Comparison of ENCODE assay signal across 1 cellular context in the genomic region with DNA sequence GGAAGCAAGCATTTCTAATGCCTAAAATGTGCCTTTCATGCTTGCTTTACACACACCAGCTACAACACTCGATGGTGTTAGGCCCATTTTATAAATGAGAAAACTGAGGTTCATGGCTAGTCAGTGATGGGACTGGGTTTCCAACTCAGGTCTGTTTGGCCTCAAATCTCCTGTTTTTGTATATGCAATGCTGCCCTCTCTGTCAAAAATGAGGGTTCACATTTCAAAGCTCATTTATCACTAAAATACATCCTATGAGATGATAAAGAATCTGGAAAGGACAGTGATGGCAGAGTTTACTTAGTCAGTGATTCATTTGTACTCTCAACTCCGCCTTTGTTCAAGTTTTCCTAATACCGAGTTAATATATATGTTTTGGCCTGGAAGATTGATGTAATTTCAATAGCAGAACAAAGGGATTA.
TF ChIP-seq lines count a peak whose summit lies in the region.

No MANE protein-coding gene starts in this region.

TF ChIP-seq in HepG2, 621 proteins besides CTCF, POLR2A, EP300 and RAD21:
- no peak for TF ChIP-seq ZC3H4 (CRISPR knock-in tag; IDR thresholded peaks at IDR 0.05; ENCODE audit: borderline replicate concordance)
- TF ChIP-seq NFATC3 (CRISPR knock-in tag; IDR thresholded peaks at IDR 0.05) = no peak
- no peak for TF ChIP-seq ZNF605 (CRISPR knock-in tag; IDR thresholded peaks at IDR 0.05)
- TF ChIP-seq ZNF629 (CRISPR knock-in tag; conservative IDR thresholded peaks at IDR 0.05) = peak; percentile 50
- TF ChIP-seq TARDBP (CRISPR knock-in tag; IDR thresholded peaks at IDR 0.05) = no peak
- TF ChIP-seq NRL (CRISPR knock-in tag; IDR thresholded peaks at IDR 0.05; ENCODE audit: borderline replicate concordance) = no peak
- TF ChIP-seq SOX5 (CRISPR knock-in tag; IDR thresholded peaks at IDR 0.05; ENCODE audit: borderline replicate concordance) = no peak
- TF ChIP-seq YEATS2 (CRISPR knock-in tag; IDR thresholded peaks at IDR 0.05; ENCODE audit: borderline replicate concordance) = no peak
